In the genomic region with DNA sequence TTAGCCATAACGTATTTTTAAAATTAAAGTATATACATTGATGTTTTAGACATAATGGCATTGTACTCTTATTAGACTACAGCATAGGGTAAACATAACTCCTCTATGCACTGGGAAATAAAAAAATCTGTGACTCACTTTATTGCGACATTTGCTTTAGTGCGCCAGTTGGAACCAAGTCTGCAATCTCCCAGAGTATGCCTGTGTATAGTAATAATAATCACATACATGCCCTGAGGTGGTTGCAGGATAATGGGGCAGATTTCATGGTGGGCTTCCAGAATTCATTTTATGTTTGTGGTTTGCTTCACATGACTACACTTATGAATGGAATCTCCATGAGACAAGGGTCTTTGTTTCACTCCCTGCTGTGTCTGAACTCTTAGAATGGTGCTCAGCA, we compare ENCODE assay signal across 26 cellular contexts.
DNase-seq lines count a peak whose midpoint lies in the region; ATAC-seq and TF ChIP-seq lines count a peak whose summit lies in the region.
"Had no signal": no experiment of that assay in that cellular context is flagged by ENCODE, and none has a peak within 500 bp of the region (broad histone marks: within the 10 kb centered on the region; RNA-seq: fewer than 3 reads in every experiment).

No MANE protein-coding gene starts in this region.

- H3K4me1 Mint-ChIP-seq in naive thymus-derived CD8-positive, alpha-beta T cell: no peaks in the 10 kb centered on the region
- H3K4me1 Mint-ChIP-seq: neural crest cell, T-helper 17 cell had no signal

- no peak overlapping the region for H3K27ac Mint-ChIP-seq in naive thymus-derived CD8-positive, alpha-beta T cell
- H3K27ac Mint-ChIP-seq: activated CD8-positive, alpha-beta T cell treated with anti-CD3 and anti-CD28 coated beads for 36 hours; activated naive CD4-positive, alpha-beta T cell treated with anti-CD3 and anti-CD28 coated beads for 36 hours; CD4-positive, alpha-beta T cell; T-helper 17 cell; WTC11 had no signal

- H3K4me3 ChIP-seq in NB4 (ENCODE audit: low read depth, low read length): no peak overlapping the region
- H3K4me3 ChIP-seq in foreskin fibroblast (ENCODE audit: low read depth in 1 of 2, low read length in 2 of 2): no peak overlapping the region
- H3K4me3 ChIP-seq: heart right ventricle, left lung, tibial artery had no signal

- peaks cover 4 to 5% (median 5%) of the 10 kb centered on the region in 3 donors for H3K36me3 Mint-ChIP-seq in naive thymus-derived CD8-positive, alpha-beta T cell

- peaks cover 0 to 5% (median 0%) of the 10 kb centered on the region in 5 donors for H3K27me3 Mint-ChIP-seq in naive thymus-derived CD8-positive, alpha-beta T cell

- TF ChIP-seq POLR2A in NB4 (IDR thresholded peaks at IDR 0.05; ENCODE audit: extremely low read depth, insufficient read length): no peak

- ATAC-seq in omental fat pad (ENCODE audit: low FRiP score) (no peak), GM21717 (IDR thresholded peaks at IDR 0.05; ENCODE audit: unreplicated experiment) (no peak)
- no peak for ATAC-seq in naive thymus-derived CD8-positive, alpha-beta T cell
- ATAC-seq: activated CD8-positive, alpha-beta T cell treated with anti-CD3 and anti-CD28 coated beads for 36 hours; heart right ventricle; left lung; stimulated activated naive CD8-positive, alpha-beta T cell treated with anti-CD3 and anti-CD28 coated beads, Interleukin-15, Interleukin-2, amounts not matched to agents 100 U/mL and 50 U/mL, for 24 hours; T-helper 17 cell; WTC11 had no signal

- DNase-seq in GM04503 (ENCODE audit: low read depth) (peak; percentile 5), NB4 (ENCODE audit: low read depth) (peak; percentile 32), amniotic epithelial cell (ENCODE audit: low read depth) (peak; percentile 25), foreskin fibroblast (peak; percentile 3 to 20), omental fat pad (ENCODE audit: low spot score) (no peak), SKM-1 treated with dmso at 0.1 percent for 144 hours (lab: John Stamatoyannopoulos, UW; ENCODE audit: unreplicated experiment) (no peak)
- no peak for DNase-seq in naive thymus-derived CD8-positive, alpha-beta T cell
- DNase-seq: activated CD8-positive, alpha-beta T cell treated with anti-CD3 and anti-CD28 coated beads for 36 hours; activated naive CD4-positive, alpha-beta T cell treated with anti-CD3 and anti-CD28 coated beads for 36 hours; activated T-cell treated with anti-CD3 and anti-CD28 coated beads, Interleukin-2, amount 50 U/mL, for 1 hour; aorta; CD4-positive, alpha-beta T cell; effector CD4-positive, alpha-beta T cell; GF-D8; heart right ventricle; left lung; NCI-H2081 treated with DMSO at 0.1 percent for 48 hours; NCI-H510A; NK-92 treated with Interleukin-12 subunit alpha and Interleukin-12 subunit beta, amount 100 ng/mL, for 24 hours; SHP77 treated with DMSO at 0.1 percent for 48 hours; stimulated activated naive CD8-positive, alpha-beta T cell treated with anti-CD3 and anti-CD28 coated beads, Interleukin-15, Interleukin-2, amounts not matched to agents 100 U/mL and 50 U/mL, for 24 hours; T-helper 17 cell; tibial artery had no signal

- peaks cover 0 to 15% (median 4%) of the 10 kb centered on the region in 9 donors for H3K9me3 Mint-ChIP-seq in naive thymus-derived CD8-positive, alpha-beta T cell
- H3K9me3 Mint-ChIP-seq: activated naive CD4-positive, alpha-beta T cell treated with anti-CD3 and anti-CD28 coated beads for 36 hours had no signal

- TF ChIP-seq CTCF in NB4 (IDR thresholded peaks at IDR 0.05; ENCODE audit: low read depth, low read length) (no peak), foreskin fibroblast (IDR thresholded peaks at IDR 0.05; ENCODE audit: low read depth, low read length) (no peak), omental fat pad (IDR thresholded peaks at IDR 0.05) (no peak)

- no peak overlapping the region for H3K4me3 Mint-ChIP-seq in naive thymus-derived CD8-positive, alpha-beta T cell
- H3K4me3 Mint-ChIP-seq: activated CD8-positive, alpha-beta T cell treated with anti-CD3 and anti-CD28 coated beads for 36 hours; activated naive CD4-positive, alpha-beta T cell treated with anti-CD3 and anti-CD28 coated beads for 36 hours; CD4-positive, alpha-beta T cell; neural crest cell; T-helper 17 cell; WTC11 had no signal

- POLR2A ChIA-PET in naive thymus-derived CD8-positive, alpha-beta T cell (lab: Charles Lee): no interaction called here

Comparison
In these comparisons a context has a peak if more than half of its experiments do, and no peak if none do; other contexts are left out.
1. DNase-seq: peak in GM04503 (single experiment), NB4 (single experiment), amniotic epithelial cell (single experiment) and foreskin fibroblast (2 of 2); none in omental fat pad (single experiment), SKM-1 treated with dmso at 0.1 percent for 144 hours (single experiment) and naive thymus-derived CD8-positive, alpha-beta T cell (0 of 10).